ENCODE assay signal across 28 cellular contexts in the genomic region with DNA sequence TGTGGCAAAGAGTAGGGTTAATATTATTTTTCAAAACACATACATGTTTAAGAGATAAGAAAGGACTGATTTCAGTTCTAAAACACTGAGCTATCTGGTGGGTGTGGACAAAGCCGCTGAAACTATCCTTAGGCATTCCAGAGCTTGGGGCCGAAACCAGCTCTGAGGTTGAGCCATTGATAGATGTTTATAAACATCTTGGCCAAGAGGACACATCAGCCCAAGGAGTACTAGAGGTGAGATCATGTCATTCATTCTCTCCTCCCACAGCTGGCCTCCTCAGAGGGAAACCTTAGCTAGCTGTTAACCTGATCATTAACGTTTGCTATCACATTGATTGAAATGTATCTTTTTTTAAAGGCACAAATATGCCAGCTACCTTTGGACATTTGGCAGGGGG.
DNase-seq lines count a peak whose midpoint lies in the region; ATAC-seq lines count a peak whose summit lies in the region.
"Had no signal": no experiment of that assay in that cellular context is flagged by ENCODE, and none has a peak within 500 bp of the region (broad histone marks: within the 10 kb centered on the region; RNA-seq: fewer than 3 reads in every experiment).

No MANE protein-coding gene starts in this region.

- no peaks in the 10 kb centered on the region for H3K27me3 ChIP-seq in mesenchymal stem cell (ENCODE audit: control insufficient read depth in 1 of 2, insufficient read depth in 1 of 2, low read length in 2 of 2)
- no peaks in the 10 kb centered on the region for H3K27me3 ChIP-seq in H7 (ENCODE audit: control insufficient read depth, insufficient read depth, low read length)
- H3K27me3 ChIP-seq: tibial artery had no signal

- no peak overlapping the region for H3K23ac ChIP-seq in mesenchymal stem cell (ENCODE audit: low read length in 2 of 2)

- no peak overlapping the region for H2BK5ac ChIP-seq in mesenchymal stem cell (ENCODE audit: low read depth, low read length, poor library complexity, severe bottlenecking)

- DNase-seq in T-helper 2 cell treated with Interferon-gamma antibody and Interleukin-4, amounts not matched to agents 5 μg/mL and 100 μg/mL, for 36 hours (ENCODE audit: low spot score) = no peak
- DNase-seq in T-helper 2 cell (no peak), astrocyte of the hippocampus (ENCODE audit: low read depth, low spot score) (peak; percentile 28), mesenchymal stem cell (peak; percentile 60), H7 (no peak), HK-2 (ENCODE audit: unreplicated experiment) (no peak)
- DNase-seq in stimulated activated naive CD4-positive, alpha-beta T cell treated with Interleukin-2 at 50 U/mL for 16 hours (lab: John Stamatoyannopoulos, UW) = no peak
- DNase-seq: activated CD4-positive, alpha-beta T cell treated with anti-CD3 and anti-CD28 coated beads for 48 hours; activated naive CD8-positive, alpha-beta T cell treated with anti-CD3 and anti-CD28 coated beads for 36 hours; AML-193; dermis blood vessel endothelial cell; DMS79 treated with DMSO at 0.1 percent for 48 hours; foreskin melanocyte; H9; hippocampal formation; Karpas-422; NCI-H1417; NCI-H526; stimulated activated CD4-positive, alpha-beta T cell treated with anti-CD3 and anti-CD28 coated beads, Interleukin-1b, Interleukin-23, amount 100 ng/mL, for 48 hours; stimulated activated naive B cell treated with anti-CD40 and anti-IgM and Interleukin-4, amounts not matched to agents 10 μg/mL and 1 μg/mL and 100 μg/mL, for 72 hours; SW 1271; tibial artery had no signal

- H2BK120ac ChIP-seq in mesenchymal stem cell (ENCODE audit: low read depth, low read length) = no peak overlapping the region

- H3K9me3 Mint-ChIP-seq in T-helper 2 cell treated with Interferon-gamma antibody and Interleukin-4, amounts not matched to agents 5 μg/mL and 100 μg/mL, for 36 hours = no peaks in the 10 kb centered on the region
- H3K9me3 Mint-ChIP-seq: activated naive CD8-positive, alpha-beta T cell treated with anti-CD3 and anti-CD28 coated beads for 36 hours; activated T-helper 17 cell treated with anti-CD3 and anti-CD28 coated beads, Interleukin-2, amount 50 U/mL, for 72 hours; H9; memory B cell; nephron; stimulated activated naive B cell treated with anti-CD40 and anti-IgM and Interleukin-4, amounts not matched to agents 10 μg/mL and 1 μg/mL and 100 μg/mL, for 72 hours had no signal

- peak overlapping the region; percentile 9 for H3K4me3 Mint-ChIP-seq in T-helper 2 cell treated with Interferon-gamma antibody and Interleukin-4, amounts not matched to agents 5 μg/mL and 100 μg/mL, for 36 hours
- H3K4me3 Mint-ChIP-seq: activated naive CD8-positive, alpha-beta T cell treated with anti-CD3 and anti-CD28 coated beads for 36 hours; activated T-helper 17 cell treated with anti-CD3 and anti-CD28 coated beads, Interleukin-2, amount 50 U/mL, for 72 hours; H9; memory B cell; nephron; stimulated activated naive B cell treated with anti-CD40 and anti-IgM and Interleukin-4, amounts not matched to agents 10 μg/mL and 1 μg/mL and 100 μg/mL, for 72 hours had no signal

- no peak overlapping the region for H3K27ac Mint-ChIP-seq in T-helper 2 cell treated with Interferon-gamma antibody and Interleukin-4, amounts not matched to agents 5 μg/mL and 100 μg/mL, for 36 hours
- H3K27ac Mint-ChIP-seq: activated naive CD8-positive, alpha-beta T cell treated with anti-CD3 and anti-CD28 coated beads for 36 hours; activated T-helper 17 cell treated with anti-CD3 and anti-CD28 coated beads, Interleukin-2, amount 50 U/mL, for 72 hours; H9; memory B cell; nephron; stimulated activated naive B cell treated with anti-CD40 and anti-IgM and Interleukin-4, amounts not matched to agents 10 μg/mL and 1 μg/mL and 100 μg/mL, for 72 hours had no signal

- WGBS in mesenchymal stem cell = 87% methylated on average over 3 of the region's 3 CpGs

- H4K91ac ChIP-seq in mesenchymal stem cell (ENCODE audit: low read length) = no peak overlapping the region

- no peak overlapping the region for H2BK12ac ChIP-seq in mesenchymal stem cell (ENCODE audit: low read length in 2 of 2)

- H3K4me2 ChIP-seq in mesenchymal stem cell (ENCODE audit: low read length, poor library complexity, severe bottlenecking) = no peak overlapping the region

- H2AK5ac ChIP-seq in mesenchymal stem cell (ENCODE audit: low read length, severe bottlenecking) = no peak overlapping the region

- H3K9ac ChIP-seq in mesenchymal stem cell (ENCODE audit: low read length) = no peak overlapping the region

- H4K8ac ChIP-seq in mesenchymal stem cell (ENCODE audit: low read length) = no peak overlapping the region

- no peak overlapping the region for H3K4ac ChIP-seq in mesenchymal stem cell (ENCODE audit: low read depth in 1 of 2, low read length in 2 of 2)

- no peaks in the 10 kb centered on the region for H3K9me3 ChIP-seq in mesenchymal stem cell (ENCODE audit: control insufficient read depth, low read length)
- H3K9me3 ChIP-seq: tibial artery had no signal

- no peak overlapping the region for H3K14ac ChIP-seq in mesenchymal stem cell (ENCODE audit: low read length in 2 of 2)

- no peaks in the 10 kb centered on the region for H3K27me3 Mint-ChIP-seq in T-helper 2 cell treated with Interferon-gamma antibody and Interleukin-4, amounts not matched to agents 5 μg/mL and 100 μg/mL, for 36 hours (ENCODE audit: low read depth)
- H3K27me3 Mint-ChIP-seq: activated naive CD8-positive, alpha-beta T cell treated with anti-CD3 and anti-CD28 coated beads for 36 hours; activated T-helper 17 cell treated with anti-CD3 and anti-CD28 coated beads, Interleukin-2, amount 50 U/mL, for 72 hours; memory B cell; stimulated activated naive B cell treated with anti-CD40 and anti-IgM and Interleukin-4, amounts not matched to agents 10 μg/mL and 1 μg/mL and 100 μg/mL, for 72 hours had no signal

- H3K18ac ChIP-seq in mesenchymal stem cell (ENCODE audit: low read depth in 1 of 2, low read length in 2 of 2) = no peak overlapping the region

- no peak overlapping the region for H3K4me3 ChIP-seq in mesenchymal stem cell (ENCODE audit: insufficient read depth in 1 of 2, low read depth in 1 of 2, low read length in 2 of 2)
- no peak overlapping the region for H3K4me3 ChIP-seq in H7 (ENCODE audit: insufficient read depth, low read depth, low read length)
- H3K4me3 ChIP-seq: tibial artery had no signal

- peaks cover 5% of the 10 kb centered on the region for H3K79me1 ChIP-seq in mesenchymal stem cell (replicated peaks; ENCODE audit: low read length, poor library complexity, severe bottlenecking)

- peaks cover 7% of the 10 kb centered on the region for H3K36me3 Mint-ChIP-seq in T-helper 2 cell treated with Interferon-gamma antibody and Interleukin-4, amounts not matched to agents 5 μg/mL and 100 μg/mL, for 36 hours (ENCODE audit: low read depth)

- H3K4me1 Mint-ChIP-seq in T-helper 2 cell treated with Interferon-gamma antibody and Interleukin-4, amounts not matched to agents 5 μg/mL and 100 μg/mL, for 36 hours (ENCODE audit: low read depth) = peaks cover 13% of the 10 kb centered on the region
- H3K4me1 Mint-ChIP-seq: stimulated activated naive B cell treated with anti-CD40 and anti-IgM and Interleukin-4, amounts not matched to agents 10 μg/mL and 1 μg/mL and 100 μg/mL, for 72 hours had no signal

- peaks cover 2% of the 10 kb centered on the region for H3K4me1 ChIP-seq in mesenchymal stem cell (ENCODE audit: control insufficient read depth, insufficient read depth, low read depth, low read length)

- H3K36me3 ChIP-seq in mesenchymal stem cell (ENCODE audit: control insufficient read depth in 1 of 2, insufficient read depth in 2 of 2, low read depth in 1 of 2, low read length in 2 of 2) = peaks cover 0 to 35% of the 10 kb centered on the region in 2 experiments
- peaks cover 20% of the 10 kb centered on the region for H3K36me3 ChIP-seq in H7 (replicated peaks; ENCODE audit: control insufficient read depth, insufficient read depth, low read length)

- no peak overlapping the region for H2BK15ac ChIP-seq in mesenchymal stem cell (ENCODE audit: low read depth, poor library complexity, severe bottlenecking)

- no peak overlapping the region for H2AFZ ChIP-seq in mesenchymal stem cell (ENCODE audit: low read depth, low read length)

- H3K27ac ChIP-seq in mesenchymal stem cell (ENCODE audit: low read length, poor library complexity, severe bottlenecking) = no peak overlapping the region
- H3K27ac ChIP-seq: 22Rv1, tibial artery had no signal

- ATAC-seq in GM21576 (IDR thresholded peaks at IDR 0.05; ENCODE audit: unreplicated experiment) = no peak
- ATAC-seq: Right ventricle myocardium inferior; stimulated activated naive B cell treated with anti-CD40 and anti-IgM and Interleukin-4, amounts not matched to agents 10 μg/mL and 1 μg/mL and 100 μg/mL, for 72 hours had no signal

Comparison
In these comparisons a context has a peak if more than half of its experiments do, and no peak if none do; other contexts are left out.
1. DNase-seq: peak in astrocyte of the hippocampus (single experiment) and mesenchymal stem cell (single experiment); none in T-helper 2 cell treated with Interferon-gamma antibody and Interleukin-4, amounts not matched to agents 5 μg/mL and 100 μg/mL, for 36 hours (single experiment), T-helper 2 cell (0 of 5), H7 (single experiment), HK-2 (single experiment) and stimulated activated naive CD4-positive, alpha-beta T cell treated with Interleukin-2 at 50 U/mL for 16 hours (single experiment).